ENCODE assay signal across 16 cellular contexts in genomic region chr10:47176206-47176902, GRCh38.
DNase-seq lines count a peak whose midpoint lies in the region; ATAC-seq and TF ChIP-seq lines count a peak whose summit lies in the region.
"Had no signal": no experiment of that assay in that cellular context is flagged by ENCODE, and none has a peak within 500 bp of the region (broad histone marks: within the 10 kb centered on the region; RNA-seq: fewer than 3 reads in every experiment).

No MANE protein-coding gene starts in this region.

- intact Hi-C loops in vagina (cut with DNase I), result no loop called here

- no peak for TF ChIP-seq POLR2A in vagina (IDR thresholded peaks at IDR 0.05)

- H3K9me3 ChIP-seq in WERI-Rb-1 (ENCODE audit: severe bottlenecking) (peaks cover 2% of the 10 kb centered on the region), vagina (no peaks in the 10 kb centered on the region)
- H3K9me3 ChIP-seq: BLaER1, Peyer's patch had no signal

- no peak for TF ChIP-seq CTCF in WERI-Rb-1 (IDR thresholded peaks at IDR 0.05; ENCODE audit: low read depth, low read length)
- TF ChIP-seq CTCF in vagina (IDR thresholded peaks at IDR 0.05), result no peak

- H3K27me3 ChIP-seq in WERI-Rb-1 (ENCODE audit: insufficient read depth, low read depth, severe bottlenecking) (no peaks in the 10 kb centered on the region), vagina (no peaks in the 10 kb centered on the region)
- H3K27me3 ChIP-seq: BLaER1, Peyer's patch had no signal

- H3K36me3 ChIP-seq in WERI-Rb-1 (no peaks in the 10 kb centered on the region), vagina (no peaks in the 10 kb centered on the region)
- H3K36me3 ChIP-seq: BLaER1, Peyer's patch had no signal

- ATAC-seq in HG03039 (IDR thresholded peaks at IDR 0.05; ENCODE audit: unreplicated experiment) (no peak), HG02642 (IDR thresholded peaks at IDR 0.05; ENCODE audit: poor library complexity, unreplicated experiment) (no peak), GM19035 (IDR thresholded peaks at IDR 0.05; ENCODE audit: unreplicated experiment) (no peak)
- ATAC-seq: SK-N-SH treated with all-trans-retinoic acid at 6 μM for 48 hours had no signal

- DNase-seq in NCI-H524 (lab: John Stamatoyannopoulos, UW), result peak; percentile 62 to 66
- DNase-seq in NCI-H524 treated with DMSO at 0.1 percent for 48 hours (lab: John Stamatoyannopoulos, UW), result no peak
- peak; percentile 92 for DNase-seq in WERI-Rb-1
- peak; percentile 5 for DNase-seq in middle frontal gyrus (ENCODE audit: extremely low spot score, low spot score)
- DNase-seq in vagina (ENCODE audit: extremely low spot score in 2 of 2), result peak; percentile 70 to 82
- DNase-seq: NCI-H1436, NCI-H2081 treated with DMSO at 0.1 percent for 48 hours, NCI-H226, Peyer's patch, Right ventricle myocardium superior had no signal

- H3K4me1 ChIP-seq in vagina, result peaks cover 11% of the 10 kb centered on the region
- H3K4me1 ChIP-seq: BLaER1, Peyer's patch had no signal

- H3K27ac ChIP-seq in WERI-Rb-1 (peak overlapping the region; percentile 94), vagina (no peak overlapping the region)
- H3K27ac ChIP-seq: 22Rv1, BLaER1, Peyer's patch had no signal

- H3K4me3 ChIP-seq in WERI-Rb-1 (ENCODE audit: low read depth, low read length) (peak overlapping the region; percentile 39), vagina (no peak overlapping the region)
- H3K4me3 ChIP-seq: BLaER1, Peyer's patch had no signal
